Comparison of ENCODE assay signal across 1 cellular context in the genomic region with DNA sequence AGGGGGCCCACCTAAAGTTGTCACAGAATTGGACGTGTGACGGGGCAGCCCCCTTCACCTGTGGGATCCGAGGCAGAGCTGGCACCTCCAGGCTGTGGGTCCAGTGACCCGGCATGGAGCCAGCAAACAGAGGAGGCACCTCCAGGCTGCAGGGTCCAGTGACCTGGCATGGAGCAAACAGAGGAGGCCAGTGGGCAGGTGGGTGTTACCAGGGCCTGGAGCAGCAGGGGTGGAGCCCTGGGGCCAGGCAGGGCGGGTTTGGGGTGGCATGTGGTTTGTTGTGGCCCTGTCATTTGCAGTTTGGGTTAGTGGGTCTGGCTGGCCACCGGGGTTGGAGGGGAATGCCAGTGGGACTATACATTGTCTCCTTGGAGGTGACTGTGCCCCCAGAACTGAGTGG.
TF ChIP-seq lines count a peak whose summit lies in the region.

No MANE protein-coding gene starts in this region.

TF ChIP-seq in Ishikawa, 13 proteins besides CTCF, POLR2A, EP300 and RAD21 (continued from another document):
- TF ChIP-seq CREB1 (IDR thresholded peaks at IDR 0.05; ENCODE audit: low read depth) (no peak), TEAD4 (IDR thresholded peaks at IDR 0.05) (no peak), TAF1 (IDR thresholded peaks at IDR 0.05; ENCODE audit: low read depth) (no peak), NFIC (IDR thresholded peaks at IDR 0.05) (peak; percentile 82), CEBPB (IDR thresholded peaks at IDR 0.05) (no peak), USF1 (IDR thresholded peaks at IDR 0.05) (no peak), FOXM1 (IDR thresholded peaks at IDR 0.05; ENCODE audit: borderline replicate concordance, low read depth) (no peak), TCF12 (IDR thresholded peaks at IDR 0.05; ENCODE audit: low read depth) (no peak)
